21 cellular contexts compared by ENCODE assay signal in the genomic region with DNA sequence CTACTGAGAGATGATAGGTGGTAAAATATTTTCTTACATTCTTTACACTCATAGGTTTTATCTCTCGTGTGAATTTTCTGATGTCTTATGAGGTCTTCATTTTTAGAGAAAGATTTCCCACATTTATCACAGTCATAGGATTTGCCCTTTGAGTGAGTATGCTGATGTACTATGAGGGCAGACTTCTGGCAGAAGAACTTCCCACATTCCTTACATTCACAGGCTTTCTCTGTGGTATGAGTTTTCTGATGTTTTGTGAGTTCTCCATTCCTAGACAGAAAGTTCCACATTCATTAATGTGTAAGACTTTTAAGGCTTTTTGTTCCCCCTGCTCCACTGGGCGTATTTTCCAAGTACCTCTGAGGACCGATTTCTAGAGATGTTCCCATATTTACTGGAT.
"Had no signal": no experiment of that assay in that cellular context is flagged by ENCODE, and none has a peak within 500 bp of the region (broad histone marks: within the 10 kb centered on the region; RNA-seq: fewer than 3 reads in every experiment).

No MANE protein-coding gene starts in this region.

- H3K4me1 Mint-ChIP-seq: activated CD4-positive, alpha-beta T cell treated with anti-CD3 and anti-CD28 coated beads, Interleukin-2, amount 10 ng/mL, durations not matched to agents 24 days and 14 days; activated naive CD8-positive, alpha-beta T cell treated with anti-CD3 and anti-CD28 coated beads, Interleukin-2, amount 50 U/mL, for 24 hours; WTC11 had no signal

- H3K27me3 Mint-ChIP-seq: activated CD4-positive, alpha-beta T cell treated with anti-CD3 and anti-CD28 coated beads, Interleukin-2, amount 10 ng/mL, durations not matched to agents 24 days and 14 days; activated naive CD8-positive, alpha-beta T cell treated with anti-CD3 and anti-CD28 coated beads, Interleukin-2, amount 50 U/mL, for 24 hours had no signal

- ATAC-seq: activated naive CD4-positive, alpha-beta T cell treated with anti-CD3 and anti-CD28 coated beads, Interleukin-2, amount 50 U/mL, for 72 hours; activated naive CD8-positive, alpha-beta T cell treated with anti-CD3 and anti-CD28 coated beads, Interleukin-2, amount 50 U/mL, for 24 hours; activated T-cell treated with anti-CD3 and anti-CD28 coated beads, Interleukin-2, amount 50 U/mL, for 4 hours; PC-3; WTC11 had no signal

- H3K4me3 Mint-ChIP-seq: activated CD4-positive, alpha-beta T cell treated with anti-CD3 and anti-CD28 coated beads, Interleukin-2, amount 10 ng/mL, durations not matched to agents 24 days and 14 days; activated naive CD8-positive, alpha-beta T cell treated with anti-CD3 and anti-CD28 coated beads, Interleukin-2, amount 50 U/mL, for 24 hours; activated T-cell treated with anti-CD3 and anti-CD28 coated beads, Interleukin-2, amount 50 U/mL, for 4 hours; T-helper 1 cell treated with Interleukin-12 subunit alpha and Interleukin-12 subunit beta and Interleukin-4 antibody, amounts not matched to agents 30 μg/mL and 1 μg/mL, for 36 hours; WTC11 had no signal

- DNase-seq: activated CD4-positive, alpha-beta T cell treated with anti-CD3 and anti-CD28 coated beads, Interleukin-2, amount 10 ng/mL, durations not matched to agents 24 days and 14 days; activated CD4-positive, alpha-beta T cell treated with anti-CD3 and anti-CD28 coated beads, Interleukin-2, amount 50 U/mL, for 48 hours; activated CD4-positive, CD25-positive, alpha-beta regulatory T cell treated with anti-CD3 and anti-CD28 coated beads, Interleukin-2, amount 50 U/mL, for 72 hours; activated effector memory CD4-positive, alpha-beta T cell treated with anti-CD3 and anti-CD28 coated beads, Interleukin-2, amount 50 U/mL, for 16 hours; activated naive CD4-positive, alpha-beta T cell treated with Interleukin-2 at 50 U/mL for 16 hours; activated naive CD8-positive, alpha-beta T cell treated with anti-CD3 and anti-CD28 coated beads, Interleukin-2, amount 50 U/mL, for 24 hours; activated T-cell treated with anti-CD3 and anti-CD28 coated beads, Interleukin-2, amount 50 U/mL, for 4 hours; cerebellar nuclear complex; Karpas-422; MM.1S; NCI-H1105; NCI-H1436; NCI-H187; NCI-H2081; NCI-H446; NCI-H524; PC-3; SHP77 treated with DMSO at 0.1 percent for 48 hours had no signal

- H3K27ac Mint-ChIP-seq: activated CD4-positive, alpha-beta T cell treated with anti-CD3 and anti-CD28 coated beads, Interleukin-2, amount 10 ng/mL, durations not matched to agents 24 days and 14 days; activated naive CD8-positive, alpha-beta T cell treated with anti-CD3 and anti-CD28 coated beads, Interleukin-2, amount 50 U/mL, for 24 hours; T-helper 1 cell treated with Interleukin-12 subunit alpha and Interleukin-12 subunit beta and Interleukin-4 antibody, amounts not matched to agents 30 μg/mL and 1 μg/mL, for 36 hours; WTC11 had no signal
